ENCODE assay signal across 9 cellular contexts in the genomic region with DNA sequence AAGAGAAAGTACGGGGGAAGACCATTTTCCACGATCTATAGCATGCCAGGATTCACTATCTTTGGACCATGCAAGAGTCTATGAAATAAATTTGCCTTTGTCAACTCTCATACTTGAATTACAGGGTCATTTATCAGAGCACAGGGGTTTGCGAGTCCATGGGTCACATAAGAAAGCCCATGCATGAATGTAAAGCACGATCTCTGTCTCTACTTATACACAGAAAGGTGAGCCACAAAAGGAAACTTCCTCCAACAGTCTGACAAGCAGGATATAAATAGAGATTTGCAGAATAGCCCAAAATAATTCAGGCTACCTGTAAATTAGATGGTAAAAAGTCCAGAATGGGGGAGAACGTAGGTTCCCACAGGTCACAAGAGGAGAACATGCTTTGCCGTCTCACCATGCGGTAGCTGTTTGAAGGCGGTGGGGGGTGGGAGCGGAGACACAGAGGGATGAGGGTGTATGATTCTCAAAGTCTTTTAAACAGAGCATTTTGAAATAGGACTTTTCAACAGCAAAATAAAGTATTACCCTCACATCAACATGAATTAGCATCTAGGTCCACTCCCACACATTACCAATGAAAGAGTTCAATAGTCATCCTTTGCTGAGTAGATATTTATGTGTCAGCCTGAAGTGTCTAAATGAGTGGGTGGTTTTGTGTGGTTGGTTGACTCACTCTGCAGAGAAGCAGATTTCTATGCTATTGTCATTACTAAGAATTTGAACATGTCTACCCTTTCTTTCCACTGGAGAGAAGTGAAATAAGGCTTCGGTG.
DNase-seq lines count a peak whose midpoint lies in the region; ATAC-seq and TF ChIP-seq lines count a peak whose summit lies in the region.
"Had no signal": no experiment of that assay in that cellular context is flagged by ENCODE, and none has a peak within 500 bp of the region (broad histone marks: within the 10 kb centered on the region; RNA-seq: fewer than 3 reads in every experiment).

No MANE protein-coding gene starts in this region.

- no peaks in the 10 kb centered on the region for H3K9me3 Mint-ChIP-seq in Caco-2 (ENCODE audit: unreplicated experiment)

- ATAC-seq in HG03159 (IDR thresholded peaks at IDR 0.05; ENCODE audit: unreplicated experiment), result peak; percentile 77
- ATAC-seq in left lobe of liver, result no peak

- intact Hi-C loops in Caco-2 (cut with micrococcal nuclease; ENCODE audit: unreplicated experiment) (no loop called here), tibial artery (cut with DNase I; ENCODE audit: low total_unique reads) (no loop called here)

- H3K27me3 Mint-ChIP-seq in Caco-2 (ENCODE audit: insufficient read depth, unreplicated experiment), result peaks cover 9% of the 10 kb centered on the region

- no peaks in the 10 kb centered on the region for H3K4me1 ChIP-seq in Caco-2
- peaks cover 0 to 5% (median 0%) of the 10 kb centered on the region in 4 donors for H3K4me1 ChIP-seq in tibial nerve
- H3K4me1 ChIP-seq in tibial artery, result peaks cover 0 to 3% (median 0%) of the 10 kb centered on the region in 4 donors

- H3K27me3 ChIP-seq in Caco-2 (replicated peaks; ENCODE audit: control insufficient read depth, insufficient read depth, low read length) (no peaks in the 10 kb centered on the region), tibial nerve (no peaks in the 10 kb centered on the region), tibial artery (no peaks in the 10 kb centered on the region)

- TF ChIP-seq EP300 in tibial nerve (IDR thresholded peaks at IDR 0.05), result no peak

- H3K27ac Mint-ChIP-seq in Caco-2 (ENCODE audit: unreplicated experiment), result no peak overlapping the region

- CTCF ChIA-PET in Caco-2 (lab: Charles Lee), result no interaction called here

- peak; percentile 84 for DNase-seq in AG08395 (ENCODE audit: low spot score)
- DNase-seq in amniotic epithelial cell (ENCODE audit: low read depth), result peak; percentile 3
- no peak for DNase-seq in Caco-2
- DNase-seq in left lobe of liver (ENCODE audit: low spot score), result no peak
- DNase-seq in tibial nerve (ENCODE audit: low spot score in 2 of 2), result no peak
- DNase-seq in tibial artery, result no peak

- POLR2A ChIA-PET in Caco-2 (lab: Charles Lee), result no interaction called here

- peak; percentile 29 for TF ChIP-seq POLR2A in GM19099 (IDR thresholded peaks at IDR 0.05; ENCODE audit: extremely low read depth, insufficient read length, low read depth)
- no peak for TF ChIP-seq POLR2A in tibial nerve (IDR thresholded peaks at IDR 0.05)

- H3K36me3 ChIP-seq in Caco-2 (ENCODE audit: control insufficient read depth, insufficient read depth, low read length), result no peaks in the 10 kb centered on the region
- peaks cover 0 to 18% (median 0%) of the 10 kb centered on the region in 3 donors for H3K36me3 ChIP-seq in tibial nerve
- H3K36me3 ChIP-seq in tibial artery, result peaks cover 12 to 13% (median 13%) of the 10 kb centered on the region in 3 donors

- BruUV-seq in Caco-2 (replicated peaks; lab: Mats Ljungman, UMichigan), result no TSS peak

- H3K9me3 ChIP-seq in Caco-2, result no peaks in the 10 kb centered on the region
- H3K9me3 ChIP-seq in tibial nerve, result peaks cover 0 to 3% (median 0%) of the 10 kb centered on the region in 4 donors
- H3K9me3 ChIP-seq in tibial artery, result no peaks in the 10 kb centered on the region

- 80 to 85% methylated on average over 10 of the region's 10 CpGs for WGBS in tibial nerve, 2 donors

- no peaks in the 10 kb centered on the region for H3K4me1 Mint-ChIP-seq in Caco-2 (ENCODE audit: low read depth, unreplicated experiment)

- no peaks in the 10 kb centered on the region for H3K36me3 Mint-ChIP-seq in Caco-2 (ENCODE audit: insufficient read depth, unreplicated experiment)

- H3K4me3 ChIP-seq in Caco-2 (ENCODE audit: low read depth, low read length), result no peak overlapping the region
- no peak overlapping the region for H3K4me3 ChIP-seq in tibial nerve
- H3K4me3 ChIP-seq in tibial artery, result no peak overlapping the region

- H3K27ac ChIP-seq in tibial nerve, result peak overlapping the region in 1 of 4 donors; percentile 23
- H3K27ac ChIP-seq in tibial artery, result no peak overlapping the region

- TF ChIP-seq CTCF in Caco-2 (IDR thresholded peaks at IDR 0.05; ENCODE audit: insufficient read depth in 1 of 2, low read depth in 1 of 2, low read length in 1 of 2, severe bottlenecking in 1 of 2, unreplicated experiment in 1 of 2), result no peak
- no peak for TF ChIP-seq CTCF in tibial nerve (IDR thresholded peaks at IDR 0.05)
- TF ChIP-seq CTCF in tibial artery (IDR thresholded peaks at IDR 0.05), result no peak

- H3K4me3 Mint-ChIP-seq in Caco-2 (ENCODE audit: unreplicated experiment), result no peak overlapping the region
- H3K4me3 Mint-ChIP-seq: neural crest cell had no signal

Comparison
In these comparisons a context has a peak if more than half of its experiments do, and no peak if none do; other contexts are left out.
1. DNase-seq: peak in AG08395 (single experiment) and amniotic epithelial cell (single experiment); none in Caco-2 (0 of 2), left lobe of liver (single experiment), tibial nerve (0 of 2) and tibial artery (0 of 2).